Comparison of ENCODE assay signal across 1 cellular context in genomic region chr7:76356823-76357222, GRCh38.
TF ChIP-seq lines count a peak whose summit lies in the region.

No MANE protein-coding gene starts in this region.

TF ChIP-seq in IMR-90, 13 proteins besides CTCF, POLR2A, EP300 and RAD21:
- TF ChIP-seq RCOR1 (IDR thresholded peaks at IDR 0.05; ENCODE audit: insufficient replicate concordance, low read length) (no peak), SMC3 (IDR thresholded peaks at IDR 0.05; ENCODE audit: low read depth, low read length) (no peak), MXI1 (IDR thresholded peaks at IDR 0.05; ENCODE audit: borderline replicate concordance, low read depth, low read length) (no peak), BHLHE40 (IDR thresholded peaks at IDR 0.05; ENCODE audit: low read depth, low read length) (no peak), FOS (IDR thresholded peaks at IDR 0.05; ENCODE audit: low read depth, low read length) (no peak), USF2 (IDR thresholded peaks at IDR 0.05; ENCODE audit: low read depth, low read length) (no peak), CHD1 (IDR thresholded peaks at IDR 0.05; ENCODE audit: low read depth, low read length) (no peak), NFE2L2 (IDR thresholded peaks at IDR 0.05; ENCODE audit: low read depth, low read length) (no peak), RFX5 (IDR thresholded peaks at IDR 0.05; ENCODE audit: low read depth, low read length) (no peak), MAFK (IDR thresholded peaks at IDR 0.05; ENCODE audit: low read depth, low read length) (no peak), MAZ (IDR thresholded peaks at IDR 0.05; ENCODE audit: borderline replicate concordance, low read depth, low read length) (no peak), CEBPB (IDR thresholded peaks at IDR 0.05; ENCODE audit: low read depth, low read length) (no peak)
